ENCODE assay signal across 15 cellular contexts in genomic region chr1:14314032-14314431, GRCh38.
DNase-seq lines count a peak whose midpoint lies in the region; ATAC-seq and TF ChIP-seq lines count a peak whose summit lies in the region.
"Had no signal": no experiment of that assay in that cellular context is flagged by ENCODE, and none has a peak within 500 bp of the region (broad histone marks: within the 10 kb centered on the region; RNA-seq: fewer than 3 reads in every experiment).

No MANE protein-coding gene starts in this region.

- intact Hi-C loops in MCF 10A (cut with micrococcal nuclease), result no loop called here
- intact Hi-C loops in breast epithelium (cut with DNase I; ENCODE audit: low total_unique reads), result no loop called here

- DNase-seq in MCF 10A (ENCODE audit: unreplicated experiment) (peak; percentile 43), breast epithelium (ENCODE audit: low spot score in 2 of 2) (no peak), fibroblast of gingiva (ENCODE audit: low read depth) (peak; percentile 63), omental fat pad (ENCODE audit: low spot score) (no peak), HK-2 (ENCODE audit: unreplicated experiment) (no peak)
- DNase-seq: C1 segment of cervical spinal cord; Calu3; CD4-positive, alpha-beta memory T cell; COR-L47; DMS53; DMS79 treated with DMSO at 0.1 percent for 48 hours; GF-D8; H7; HCEC 1CT had no signal

- peaks cover 22% of the 10 kb centered on the region for H3K4me1 Mint-ChIP-seq in MCF 10A (ENCODE audit: insufficient read depth, unreplicated experiment)
- H3K4me1 Mint-ChIP-seq: CD4-positive, alpha-beta memory T cell had no signal

- H3K36me3 Mint-ChIP-seq in MCF 10A (ENCODE audit: insufficient read depth, unreplicated experiment), result no peaks in the 10 kb centered on the region
- H3K36me3 Mint-ChIP-seq: CD4-positive, alpha-beta memory T cell had no signal

- no peak overlapping the region for H3K4me3 ChIP-seq in breast epithelium

- H3K9me3 Mint-ChIP-seq in MCF 10A (ENCODE audit: unreplicated experiment), result no peaks in the 10 kb centered on the region

- no peak for TF ChIP-seq POLR2A in breast epithelium (IDR thresholded peaks at IDR 0.05)
- TF ChIP-seq POLR2A in GM18505 (IDR thresholded peaks at IDR 0.05; ENCODE audit: borderline replicate concordance, extremely low read depth, insufficient read depth, insufficient read length), result no peak

- BruUV-seq in MCF 10A (replicated peaks; lab: Mats Ljungman, UMichigan), result no TSS peak

- TF ChIP-seq CTCF in MCF 10A (IDR thresholded peaks at IDR 0.05; ENCODE audit: unreplicated experiment), result no peak
- no peak for TF ChIP-seq CTCF in breast epithelium (IDR thresholded peaks at IDR 0.05)
- no peak for TF ChIP-seq CTCF in omental fat pad (IDR thresholded peaks at IDR 0.05)

- H3K27me3 ChIP-seq in breast epithelium, result no peaks in the 10 kb centered on the region

- no peaks in the 10 kb centered on the region for H3K36me3 ChIP-seq in breast epithelium

- no peaks in the 10 kb centered on the region for H3K9me3 ChIP-seq in breast epithelium

- peak overlapping the region in 1 of 2 donors; percentile 2 for H3K27ac ChIP-seq in breast epithelium

- no peaks in the 10 kb centered on the region for H3K4me1 ChIP-seq in breast epithelium

- no peak overlapping the region for H3K4me3 Mint-ChIP-seq in MCF 10A (ENCODE audit: unreplicated experiment)
- H3K4me3 Mint-ChIP-seq: CD4-positive, alpha-beta memory T cell had no signal

- peak overlapping the region; percentile 65 for H3K27ac Mint-ChIP-seq in MCF 10A (ENCODE audit: low read depth, unreplicated experiment)
- H3K27ac Mint-ChIP-seq: CD4-positive, alpha-beta memory T cell had no signal

- no peaks in the 10 kb centered on the region for H3K27me3 Mint-ChIP-seq in MCF 10A (ENCODE audit: insufficient read depth, unreplicated experiment)

- peak; percentile 95 for ATAC-seq in omental fat pad (ENCODE audit: low FRiP score)
- ATAC-seq in GM18505 (IDR thresholded peaks at IDR 0.05; ENCODE audit: unreplicated experiment), result no peak

- CTCF ChIA-PET in MCF 10A (lab: Yijun Ruan, JAX), result interaction anchor here (1.2 kb wide), 1 partner anchor 11 kb away, joined by 4 read pairs; no protein-coding TSS in a partner anchor

- POLR2A ChIA-PET in MCF 10A (lab: Yijun Ruan, JAX), result interaction anchor here (0.6 to 1.3 kb wide), 5 partner anchors 10 to 123 kb away, joined by 3 to 4 read pairs (median 3); no protein-coding TSS in a partner anchor

Comparison
In these comparisons a context has a peak if more than half of its experiments do, and no peak if none do; other contexts are left out.
1. DNase-seq: peak in MCF 10A (single experiment) and fibroblast of gingiva (single experiment); none in breast epithelium (0 of 2), omental fat pad (single experiment) and HK-2 (single experiment).